14 cellular contexts compared by ENCODE assay signal in genomic region chr10:116715396-116715795, GRCh38. TPM values are rescaled to one million over a fixed set of nuclear protein-coding genes. Genes with fewer than 3 reads are reported as not detected.
DNase-seq lines count a peak whose midpoint lies in the region; TF ChIP-seq lines count a peak whose summit lies in the region.
"Had no signal": no experiment of that assay in that cellular context is flagged by ENCODE, and none has a peak within 500 bp of the region (broad histone marks: within the 10 kb centered on the region; RNA-seq: fewer than 3 reads in every experiment).

No MANE protein-coding gene starts in this region.

- H3K4me1 Mint-ChIP-seq in mesothelial cell of epicardium, result peaks cover 55% of the 10 kb centered on the region

- no peaks in the 10 kb centered on the region for H3K9me3 Mint-ChIP-seq in mesothelial cell of epicardium
- H3K9me3 Mint-ChIP-seq: CD8-positive, alpha-beta T cell had no signal

- H3K27me3 ChIP-seq in GM23248 (replicated peaks; ENCODE audit: insufficient read depth) (no peaks in the 10 kb centered on the region), subcutaneous abdominal adipose tissue (ENCODE audit: control insufficient read depth in 5 of 5, insufficient read depth in 4 of 5, low read length in 5 of 5) (no peaks in the 10 kb centered on the region)
- H3K27me3 ChIP-seq: BLaER1 had no signal

- H3K27ac Mint-ChIP-seq in mesothelial cell of epicardium, result peak overlapping the region; percentile 30
- H3K27ac Mint-ChIP-seq: CD8-positive, alpha-beta T cell had no signal

- H3K36me3 ChIP-seq in GM23248 (ENCODE audit: low read depth) (no peaks in the 10 kb centered on the region), subcutaneous abdominal adipose tissue (ENCODE audit: control insufficient read depth in 5 of 5, insufficient read depth in 5 of 5, low read length in 5 of 5) (no peaks in the 10 kb centered on the region)
- H3K36me3 ChIP-seq: BLaER1 had no signal

- H3K9me3 ChIP-seq in GM23248 (ENCODE audit: low read depth) (no peaks in the 10 kb centered on the region), subcutaneous abdominal adipose tissue (ENCODE audit: control insufficient read depth in 5 of 5, low read length in 5 of 5) (no peaks in the 10 kb centered on the region)
- H3K9me3 ChIP-seq: BLaER1 had no signal

- no peak overlapping the region for H3K4me2 ChIP-seq in GM23248 (ENCODE audit: unreplicated experiment)
- H3K4me2 ChIP-seq: BLaER1, KMS-11 had no signal

- H3K4me3 Mint-ChIP-seq in mesothelial cell of epicardium, result no peak overlapping the region
- H3K4me3 Mint-ChIP-seq: CD8-positive, alpha-beta T cell had no signal

- no peak overlapping the region for H3K27ac ChIP-seq in GM23248
- H3K27ac ChIP-seq in subcutaneous abdominal adipose tissue (ENCODE audit: low read depth, low read length), result peak overlapping the region; percentile 58
- H3K27ac ChIP-seq: BLaER1, KMS-11 had no signal

- DNase-seq in GM23248 (peak; percentile 10), dermis microvascular lymphatic vessel endothelial cell (ENCODE audit: low read depth in 2 of 2) (peak; percentile 34 to 81), mesothelial cell of epicardium (ENCODE audit: low spot score in 2 of 2, unreplicated experiment in 2 of 2) (no peak), DMS 273 (lab: John Stamatoyannopoulos, UW; ENCODE audit: unreplicated experiment) (no peak), HUDEP-2 (lab: John Stamatoyannopoulos, UW; ENCODE audit: unreplicated experiment in 76 of 76) (no peak), COR-L47 (lab: John Stamatoyannopoulos, UW) (no peak)
- DNase-seq: ACHN; AML-193; CD8-positive, alpha-beta T cell; GOT3; H7 had no signal

- in situ Hi-C loops in GM23248 (cut with MboI), result no loop called here

- H2AFZ ChIP-seq in GM23248, result no peak overlapping the region

- H4K20me1 ChIP-seq in GM23248 (ENCODE audit: insufficient read depth), result no peaks in the 10 kb centered on the region
- H4K20me1 ChIP-seq: BLaER1 had no signal

- H3K27me3 Mint-ChIP-seq in mesothelial cell of epicardium (ENCODE audit: low read depth), result peaks cover 12% of the 10 kb centered on the region

- no peaks in the 10 kb centered on the region for H3K9me2 ChIP-seq in GM23248 (ENCODE audit: insufficient read depth)

- H3K79me2 ChIP-seq in GM23248 (ENCODE audit: insufficient read depth), result no peaks in the 10 kb centered on the region

- no peaks in the 10 kb centered on the region for H3F3A ChIP-seq in GM23248 (ENCODE audit: insufficient read depth)

- H3K4me3 ChIP-seq in GM23248 (no peak overlapping the region), subcutaneous abdominal adipose tissue (ENCODE audit: low read depth in 1 of 5, low read length in 5 of 5) (no peak overlapping the region)
- H3K4me3 ChIP-seq: BLaER1 had no signal

- no peak for TF ChIP-seq CTCF in mesothelial cell of epicardium (IDR thresholded peaks at IDR 0.05; ENCODE audit: unreplicated experiment)

- H3K36me3 Mint-ChIP-seq in mesothelial cell of epicardium, result no peaks in the 10 kb centered on the region
- H3K36me3 Mint-ChIP-seq: CD8-positive, alpha-beta T cell had no signal

- 72 to 77% methylated on average over 3 of the region's 3 CpGs for WGBS in GM23248 (ENCODE audit: low coverage in 1 of 2, low lambda C conversion rate in 2 of 2, missing lambda C conversion rate in 2 of 2), 2 experiments

- H3K9ac ChIP-seq in GM23248 (no peak overlapping the region), subcutaneous abdominal adipose tissue (ENCODE audit: low read length in 5 of 5) (peak overlapping the region in 1 of 5 donors; percentile 11)
- H3K9ac ChIP-seq: BLaER1, KMS-11 had no signal

- H3K4me1 ChIP-seq in GM23248 (ENCODE audit: insufficient read depth) (no peaks in the 10 kb centered on the region), subcutaneous abdominal adipose tissue (ENCODE audit: control insufficient read depth in 5 of 5, insufficient read depth in 5 of 5, low read length in 5 of 5) (peaks cover 8 to 72% (median 43%) of the 10 kb centered on the region in 5 donors)

RNA-seq across cellular contexts. Expression of gene HSPA12A, which starts 27.0 kb away (rescaled TPM):
- 4.8 and 4.9 TPM in 2 replicates for total RNA-seq in GM23248 (2014; rRNA removed; shearing (Covaris generic))
- polyA plus RNA-seq in GM23248 (2016; fragmentation: Nextera tagmentation; extraction: Ambion mirVana), result 5.4 and 5.6 TPM in 2 replicates
- 0.38 and 0.77 TPM in 2 replicates for total RNA-seq in dermis microvascular lymphatic vessel endothelial cell
- total RNA-seq in mesothelial cell of epicardium, result 10.7 to 13.7 TPM (median 11.8 TPM) in 3 replicates

Comparison
In these comparisons a context has a peak if more than half of its experiments do, and no peak if none do; other contexts are left out.
1. DNase-seq: peak in GM23248 (single experiment) and dermis microvascular lymphatic vessel endothelial cell (2 of 2); none in mesothelial cell of epicardium (0 of 2), DMS 273 (single experiment), HUDEP-2 (0 of 76) and COR-L47 (single experiment).